ENCODE assay signal across 13 cellular contexts in genomic region chr15:82129769-82130168, GRCh38.
DNase-seq lines count a peak whose midpoint lies in the region; ATAC-seq and TF ChIP-seq lines count a peak whose summit lies in the region.
"Had no signal": no experiment of that assay in that cellular context is flagged by ENCODE, and none has a peak within 500 bp of the region (broad histone marks: within the 10 kb centered on the region; RNA-seq: fewer than 3 reads in every experiment).

No MANE protein-coding gene starts in this region.

- no peak overlapping the region for H3K27ac ChIP-seq in smooth muscle cell (ENCODE audit: low read depth)
- H3K27ac ChIP-seq: C4-2B, right atrium auricular region had no signal

- no peaks in the 10 kb centered on the region for H4K20me1 ChIP-seq in smooth muscle cell (ENCODE audit: low read depth)

- ATAC-seq in HG02884 (IDR thresholded peaks at IDR 0.05; ENCODE audit: unreplicated experiment): no peak
- ATAC-seq in GM21423 (IDR thresholded peaks at IDR 0.05; ENCODE audit: unreplicated experiment): no peak

- no peaks in the 10 kb centered on the region for H3K79me2 ChIP-seq in smooth muscle cell (ENCODE audit: low read depth)

- H3K27ac Mint-ChIP-seq in chondrocyte (ENCODE audit: unreplicated experiment) (peak overlapping the region; percentile 94), nephron (peak overlapping the region; percentile 78 to 97 (median 93))

- H3K4me3 Mint-ChIP-seq in chondrocyte (ENCODE audit: unreplicated experiment): no peak overlapping the region
- peak overlapping the region; percentile 51 to 53 (median 52) for H3K4me3 Mint-ChIP-seq in nephron

- H3K4me1 Mint-ChIP-seq in chondrocyte (ENCODE audit: low read depth): peaks cover 79% of the 10 kb centered on the region
- H3K4me1 Mint-ChIP-seq in nephron: peaks cover 22% of the 10 kb centered on the region

- no peaks in the 10 kb centered on the region for H3K27me3 ChIP-seq in smooth muscle cell (ENCODE audit: low read depth)
- H3K27me3 ChIP-seq: right atrium auricular region had no signal

- no peaks in the 10 kb centered on the region for H3K36me3 ChIP-seq in smooth muscle cell (ENCODE audit: low read depth)

- H2AFZ ChIP-seq in smooth muscle cell (ENCODE audit: low read depth): no peak overlapping the region

- DNase-seq in AG08396 (ENCODE audit: low spot score): peak; percentile 51
- DNase-seq in M059J (ENCODE audit: low read depth): peak; percentile 91
- no peak for DNase-seq in chondrocyte (ENCODE audit: low spot score)
- DNase-seq in GF-D8 (lab: John Stamatoyannopoulos, UW): no peak
- DNase-seq in smooth muscle cell (lab: John Stamatoyannopoulos, UW; ENCODE audit: unreplicated experiment): no peak
- DNase-seq: activated CD8-positive, alpha-beta memory T cell treated with anti-CD3 and anti-CD28 coated beads, Interleukin-2, amount 50 U/mL, for 4 hours; NCI-H146; T1000 had no signal

- no peak overlapping the region for H3K9ac ChIP-seq in smooth muscle cell (ENCODE audit: low read depth)

- TF ChIP-seq CTCF in chondrocyte (IDR thresholded peaks at IDR 0.05) (no peak), nephron (IDR thresholded peaks at IDR 0.05; ENCODE audit: unreplicated experiment in 3 of 3) (no peak), smooth muscle cell (IDR thresholded peaks at IDR 0.05; ENCODE audit: borderline replicate concordance, insufficient read depth, poor library complexity, severe bottlenecking) (no peak)

- H3K36me3 Mint-ChIP-seq in chondrocyte (ENCODE audit: low read depth) (peaks cover 5% of the 10 kb centered on the region), nephron (ENCODE audit: low read depth) (peaks cover 13% of the 10 kb centered on the region)

- no peak overlapping the region for H3K4me3 ChIP-seq in smooth muscle cell
- H3K4me3 ChIP-seq: right atrium auricular region had no signal

- no peaks in the 10 kb centered on the region for H3F3A ChIP-seq in smooth muscle cell (ENCODE audit: low read depth)

- H3K9me3 Mint-ChIP-seq in chondrocyte (ENCODE audit: low read depth) (no peaks in the 10 kb centered on the region), nephron (no peaks in the 10 kb centered on the region)

- no peak overlapping the region for H3K4me2 ChIP-seq in smooth muscle cell

- H3K4me1 ChIP-seq in smooth muscle cell (ENCODE audit: low read depth): no peaks in the 10 kb centered on the region
- H3K4me1 ChIP-seq: right atrium auricular region had no signal

- no peaks in the 10 kb centered on the region for H3K9me3 ChIP-seq in smooth muscle cell (replicated peaks; ENCODE audit: low read depth)
- H3K9me3 ChIP-seq: right atrium auricular region had no signal

- WGBS in smooth muscle cell (ENCODE audit: low lambda C conversion rate): 58% methylated on average over 5 of the region's 5 CpGs

- H3K27me3 Mint-ChIP-seq in chondrocyte (ENCODE audit: low read depth): no peaks in the 10 kb centered on the region
- peaks cover 4% of the 10 kb centered on the region for H3K27me3 Mint-ChIP-seq in nephron (ENCODE audit: low read depth)

Comparison
In these comparisons a context has a peak if more than half of its experiments do, and no peak if none do; other contexts are left out.
1. DNase-seq: peak in AG08396 (single experiment) and M059J (single experiment); none in chondrocyte (single experiment), GF-D8 (single experiment) and smooth muscle cell (single experiment).